5 cellular contexts compared by ENCODE assay signal in the genomic region with DNA sequence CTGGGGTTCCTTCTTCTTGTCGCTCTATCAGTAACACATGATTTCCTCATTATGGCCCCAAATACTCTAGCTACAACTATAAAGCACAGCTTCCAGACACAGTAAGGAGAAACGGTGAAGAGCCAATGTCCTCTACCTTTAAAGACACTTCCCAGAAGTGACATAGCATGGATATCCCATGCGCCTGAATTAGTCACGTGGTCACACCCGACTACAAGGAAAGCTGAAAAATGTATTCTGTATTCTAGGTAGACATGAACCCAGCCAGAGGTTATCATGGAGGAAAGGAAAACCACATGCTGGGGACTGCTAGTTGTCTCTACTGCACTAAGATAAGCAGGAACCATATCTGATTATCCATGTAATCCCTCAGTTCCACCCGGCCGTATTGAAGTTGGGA.
"Had no signal": no experiment of that assay in that cellular context is flagged by ENCODE, and none has a peak within 500 bp of the region (broad histone marks: within the 10 kb centered on the region; RNA-seq: fewer than 3 reads in every experiment).

No MANE protein-coding gene starts in this region.

- H3K27ac ChIP-seq: HL-60 had no signal

- DNase-seq: IMR-90, KBM-7, KG1 had no signal

- FAIRE-seq: HTR-8/SVneo had no signal
